1 cellular context compared by ENCODE assay signal in the genomic region with DNA sequence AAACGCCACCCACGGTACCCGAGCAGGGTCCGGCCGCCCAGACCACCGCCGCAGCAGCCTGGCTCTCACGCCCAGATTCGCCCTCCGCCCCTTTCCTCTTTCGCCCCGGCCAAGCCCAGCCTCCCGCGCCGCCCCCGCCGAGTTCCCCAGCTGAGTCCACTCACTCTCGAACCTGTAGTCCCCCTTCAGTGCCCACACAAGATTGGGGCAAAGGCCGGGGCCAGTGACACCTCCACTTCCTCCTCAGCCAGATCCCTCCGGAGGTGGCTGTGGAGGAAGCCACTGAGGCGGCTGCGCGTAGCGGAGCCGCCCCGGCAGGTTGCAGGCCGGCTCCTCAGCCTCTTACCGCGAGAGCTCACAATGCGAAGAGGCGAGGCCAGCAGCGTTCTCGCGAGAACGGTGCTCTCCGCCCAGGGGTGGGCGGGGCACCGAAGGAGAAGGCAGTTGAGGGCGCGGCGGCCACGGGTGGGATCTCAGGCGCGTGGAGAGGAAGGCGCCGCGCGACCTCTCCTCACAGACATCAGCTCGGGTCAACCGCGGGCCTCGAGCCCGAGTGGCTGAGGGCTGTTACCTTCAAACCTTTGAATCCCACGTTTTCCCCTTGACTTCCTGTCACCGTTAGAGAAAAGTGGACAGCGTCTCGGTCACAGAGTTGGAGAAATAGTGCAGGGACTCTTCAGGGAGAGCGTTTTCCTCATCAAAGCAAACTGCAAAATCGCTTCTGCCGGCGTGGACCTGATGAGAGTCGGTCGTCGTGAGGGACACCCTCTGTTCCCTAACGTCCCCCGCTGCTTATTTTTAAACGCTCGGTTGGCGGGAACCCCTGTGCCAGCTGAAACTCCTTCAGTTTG.
TF ChIP-seq lines count a peak whose summit lies in the region.

A gene (minus strand): TSS at position 295 of the 851 bp plus-strand sequence. CDS start 18,098 bp downstream, outside the sequence.

TF ChIP-seq in K562, 482 proteins besides CTCF, POLR2A, EP300 and RAD21 (continued from another document and continues in another):
- TF ChIP-seq, protein P1, sequence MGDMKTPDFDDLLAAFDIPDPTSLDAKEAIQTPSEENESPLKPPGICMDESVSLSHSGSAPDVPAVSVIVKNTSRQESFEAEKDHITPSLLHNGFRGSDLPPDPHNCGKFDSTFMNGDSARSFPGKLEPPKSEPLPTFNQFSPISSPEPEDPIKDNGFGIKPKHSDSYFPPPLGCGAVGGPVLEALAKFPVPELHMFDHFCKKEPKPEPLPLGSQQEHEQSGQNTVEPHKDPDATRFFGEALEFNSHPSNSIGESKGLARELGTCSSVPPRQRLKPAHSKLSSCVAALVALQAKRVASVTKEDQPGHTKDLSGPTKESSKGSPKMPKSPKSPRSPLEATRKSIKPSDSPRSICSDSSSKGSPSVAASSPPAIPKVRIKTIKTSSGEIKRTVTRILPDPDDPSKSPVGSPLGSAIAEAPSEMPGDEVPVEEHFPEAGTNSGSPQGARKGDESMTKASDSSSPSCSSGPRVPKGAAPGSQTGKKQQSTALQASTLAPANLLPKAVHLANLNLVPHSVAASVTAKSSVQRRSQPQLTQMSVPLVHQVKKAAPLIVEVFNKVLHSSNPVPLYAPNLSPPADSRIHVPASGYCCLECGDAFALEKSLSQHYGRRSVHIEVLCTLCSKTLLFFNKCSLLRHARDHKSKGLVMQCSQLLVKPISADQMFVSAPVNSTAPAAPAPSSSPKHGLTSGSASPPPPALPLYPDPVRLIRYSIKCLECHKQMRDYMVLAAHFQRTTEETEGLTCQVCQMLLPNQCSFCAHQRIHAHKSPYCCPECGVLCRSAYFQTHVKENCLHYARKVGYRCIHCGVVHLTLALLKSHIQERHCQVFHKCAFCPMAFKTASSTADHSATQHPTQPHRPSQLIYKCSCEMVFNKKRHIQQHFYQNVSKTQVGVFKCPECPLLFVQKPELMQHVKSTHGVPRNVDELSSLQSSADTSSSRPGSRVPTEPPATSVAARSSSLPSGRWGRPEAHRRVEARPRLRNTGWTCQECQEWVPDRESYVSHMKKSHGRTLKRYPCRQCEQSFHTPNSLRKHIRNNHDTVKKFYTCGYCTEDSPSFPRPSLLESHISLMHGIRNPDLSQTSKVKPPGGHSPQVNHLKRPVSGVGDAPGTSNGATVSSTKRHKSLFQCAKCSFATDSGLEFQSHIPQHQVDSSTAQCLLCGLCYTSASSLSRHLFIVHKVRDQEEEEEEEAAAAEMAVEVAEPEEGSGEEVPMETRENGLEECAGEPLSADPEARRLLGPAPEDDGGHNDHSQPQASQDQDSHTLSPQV (IDR thresholded peaks at IDR 0.05) = peak; percentile 53; the same call in 1 of the 2 replicates
- TF ChIP-seq CHD1 (IDR thresholded peaks at IDR 0.05; ENCODE audit: low read length) (no peak), ETV1 (tag; conservative IDR thresholded peaks at IDR 0.05; ENCODE audit: low read depth) (no peak), KLF10 (CRISPR knock-in tag; IDR thresholded peaks at IDR 0.05) (no peak), CBX5 (IDR thresholded peaks at IDR 0.05; ENCODE audit: borderline replicate concordance, low read depth) (no peak), HNRNPL (IDR thresholded peaks at IDR 0.05; ENCODE audit: low read depth, low read length) (no peak), CBFA2T3 (IDR thresholded peaks at IDR 0.05) (no peak), PHF20 (IDR thresholded peaks at IDR 0.05; ENCODE audit: partially characterized antibody) (peak; percentile 79), PTRF (tag; IDR thresholded peaks at IDR 0.05) (no peak), POU5F1 (IDR thresholded peaks at IDR 0.05; ENCODE audit: borderline replicate concordance, low read depth, low read length, partially characterized antibody) (no peak), TFAM (CRISPR knock-in tag; conservative IDR thresholded peaks at IDR 0.05) (no peak), NFIC (IDR thresholded peaks at IDR 0.05) (peak; percentile 64), EWSR1 (IDR thresholded peaks at IDR 0.05; ENCODE audit: borderline replicate concordance, low read depth, partially characterized antibody) (no peak), DPF2 (IDR thresholded peaks at IDR 0.05) (no peak), CHD2 (IDR thresholded peaks at IDR 0.05; ENCODE audit: low read depth, low read length) (peak; percentile 100), ZNF3 (CRISPR knock-in tag; IDR thresholded peaks at IDR 0.05) (no peak), GATAD2B (IDR thresholded peaks at IDR 0.05; ENCODE audit: borderline replicate concordance) (no peak), DDX20 (tag; IDR thresholded peaks at IDR 0.05; ENCODE audit: low read depth) (no peak), ZBTB17 (CRISPR knock-in tag; IDR thresholded peaks at IDR 0.05) (0 out of 2 replicates have a peak, but pooled peaks have one; percentile 68), HNRNPLL (IDR thresholded peaks at IDR 0.05; ENCODE audit: low read depth, low read length, poor library complexity, severe bottlenecking) (peak; percentile 23), CTBP1 (IDR thresholded peaks at IDR 0.05; ENCODE audit: borderline replicate concordance) (peak; percentile 78; the same call in 1 of the 2 replicates), U2AF2 (optimal IDR thresholded peaks at IDR 0.05; ENCODE audit: low read depth, low read length) (no peak), ZNF589 (CRISPR knock-in tag; IDR thresholded peaks at IDR 0.05; ENCODE audit: low read depth) (0 out of 2 replicates have a peak, but pooled peaks have one; percentile 27), SP2 (IDR thresholded peaks at IDR 0.05; ENCODE audit: extremely low read depth, low read depth, low read length, poor library complexity, severe bottlenecking) (no peak), ZNF507 (tag; conservative IDR thresholded peaks at IDR 0.05) (no peak), ZNF551 (CRISPR knock-in tag; IDR thresholded peaks at IDR 0.05) (no peak)
- TF ChIP-seq, protein P2, sequence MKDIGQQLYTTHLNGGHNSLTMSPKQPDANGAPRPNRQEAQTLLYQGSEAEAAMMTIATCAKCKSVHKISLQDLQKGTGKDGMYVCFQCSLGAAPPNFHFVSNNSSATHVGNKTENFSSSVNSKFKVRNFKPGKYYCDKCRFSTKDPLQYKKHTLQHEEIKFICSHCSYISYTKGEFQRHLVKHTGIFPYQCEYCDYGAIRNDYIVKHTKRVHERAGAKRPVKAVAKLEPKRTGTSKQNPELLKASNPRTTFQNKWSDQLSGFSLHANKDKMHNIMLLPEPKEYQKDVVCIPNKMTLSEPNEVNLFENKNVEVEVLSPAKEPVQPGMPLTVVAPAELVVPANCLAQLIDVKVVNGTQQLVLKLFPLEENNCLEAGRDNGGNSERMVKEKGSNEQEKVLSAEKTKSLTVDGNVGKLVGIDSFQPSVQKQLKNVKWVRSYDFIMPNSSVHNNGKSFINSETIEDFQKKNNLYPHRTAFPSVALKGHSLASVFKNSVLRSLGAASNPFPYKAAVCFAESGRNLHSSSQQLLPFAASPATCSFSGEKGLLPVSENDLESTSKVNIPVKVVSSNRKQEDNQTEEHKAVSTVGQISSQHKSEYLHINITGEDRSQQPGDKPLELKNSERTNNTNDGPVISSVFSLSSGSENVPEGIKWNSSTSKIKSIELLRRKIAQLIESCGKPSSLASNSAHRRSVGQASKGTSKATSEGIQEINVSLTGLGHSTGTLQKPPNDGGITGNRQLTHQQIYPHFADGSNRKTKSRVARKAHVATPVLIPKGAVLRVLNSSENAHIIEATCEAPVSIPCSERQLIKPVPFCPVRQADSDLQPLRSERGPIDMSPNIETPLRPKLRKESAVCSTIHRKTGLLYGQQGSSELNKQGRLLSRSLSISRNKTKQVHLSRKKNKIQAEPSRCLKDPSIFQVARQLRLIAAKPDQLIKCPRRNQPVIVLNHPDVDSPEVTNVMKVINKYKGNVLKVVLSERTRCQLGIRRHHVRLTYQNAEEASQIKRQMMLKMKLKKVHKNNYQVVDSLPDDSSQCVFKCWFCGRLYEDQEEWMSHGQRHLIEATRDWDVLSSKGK (CRISPR knock-in tag; IDR thresholded peaks at IDR 0.05) = no peak
- TF ChIP-seq, protein P3, sequence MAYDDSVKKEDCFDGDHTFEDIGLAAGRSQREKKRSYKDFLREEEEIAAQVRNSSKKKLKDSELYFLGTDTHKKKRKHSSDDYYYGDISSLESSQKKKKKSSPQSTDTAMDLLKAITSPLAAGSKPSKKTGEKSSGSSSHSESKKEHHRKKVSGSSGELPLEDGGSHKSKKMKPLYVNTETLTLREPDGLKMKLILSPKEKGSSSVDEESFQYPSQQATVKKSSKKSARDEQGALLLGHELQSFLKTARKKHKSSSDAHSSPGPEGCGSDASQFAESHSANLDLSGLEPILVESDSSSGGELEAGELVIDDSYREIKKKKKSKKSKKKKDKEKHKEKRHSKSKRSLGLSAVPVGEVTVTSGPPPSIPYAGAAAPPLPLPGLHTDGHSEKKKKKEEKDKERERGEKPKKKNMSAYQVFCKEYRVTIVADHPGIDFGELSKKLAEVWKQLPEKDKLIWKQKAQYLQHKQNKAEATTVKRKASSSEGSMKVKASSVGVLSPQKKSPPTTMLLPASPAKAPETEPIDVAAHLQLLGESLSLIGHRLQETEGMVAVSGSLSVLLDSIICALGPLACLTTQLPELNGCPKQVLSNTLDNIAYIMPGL (CRISPR knock-in tag; IDR thresholded peaks at IDR 0.05) = no peak
- TF ChIP-seq, protein P4, sequence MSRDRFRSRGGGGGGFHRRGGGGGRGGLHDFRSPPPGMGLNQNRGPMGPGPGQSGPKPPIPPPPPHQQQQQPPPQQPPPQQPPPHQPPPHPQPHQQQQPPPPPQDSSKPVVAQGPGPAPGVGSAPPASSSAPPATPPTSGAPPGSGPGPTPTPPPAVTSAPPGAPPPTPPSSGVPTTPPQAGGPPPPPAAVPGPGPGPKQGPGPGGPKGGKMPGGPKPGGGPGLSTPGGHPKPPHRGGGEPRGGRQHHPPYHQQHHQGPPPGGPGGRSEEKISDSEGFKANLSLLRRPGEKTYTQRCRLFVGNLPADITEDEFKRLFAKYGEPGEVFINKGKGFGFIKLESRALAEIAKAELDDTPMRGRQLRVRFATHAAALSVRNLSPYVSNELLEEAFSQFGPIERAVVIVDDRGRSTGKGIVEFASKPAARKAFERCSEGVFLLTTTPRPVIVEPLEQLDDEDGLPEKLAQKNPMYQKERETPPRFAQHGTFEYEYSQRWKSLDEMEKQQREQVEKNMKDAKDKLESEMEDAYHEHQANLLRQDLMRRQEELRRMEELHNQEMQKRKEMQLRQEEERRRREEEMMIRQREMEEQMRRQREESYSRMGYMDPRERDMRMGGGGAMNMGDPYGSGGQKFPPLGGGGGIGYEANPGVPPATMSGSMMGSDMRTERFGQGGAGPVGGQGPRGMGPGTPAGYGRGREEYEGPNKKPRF (IDR thresholded peaks at IDR 0.05; ENCODE audit: low read depth, low read length) = no peak
- TF ChIP-seq, protein P5, sequence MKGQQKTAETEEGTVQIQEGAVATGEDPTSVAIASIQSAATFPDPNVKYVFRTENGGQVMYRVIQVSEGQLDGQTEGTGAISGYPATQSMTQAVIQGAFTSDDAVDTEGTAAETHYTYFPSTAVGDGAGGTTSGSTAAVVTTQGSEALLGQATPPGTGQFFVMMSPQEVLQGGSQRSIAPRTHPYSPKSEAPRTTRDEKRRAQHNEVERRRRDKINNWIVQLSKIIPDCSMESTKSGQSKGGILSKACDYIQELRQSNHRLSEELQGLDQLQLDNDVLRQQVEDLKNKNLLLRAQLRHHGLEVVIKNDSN (CRISPR knock-in tag; IDR thresholded peaks at IDR 0.05) = 0 out of 2 replicates have a peak, but pooled peaks have one; percentile 46
- TF ChIP-seq, protein P6, sequence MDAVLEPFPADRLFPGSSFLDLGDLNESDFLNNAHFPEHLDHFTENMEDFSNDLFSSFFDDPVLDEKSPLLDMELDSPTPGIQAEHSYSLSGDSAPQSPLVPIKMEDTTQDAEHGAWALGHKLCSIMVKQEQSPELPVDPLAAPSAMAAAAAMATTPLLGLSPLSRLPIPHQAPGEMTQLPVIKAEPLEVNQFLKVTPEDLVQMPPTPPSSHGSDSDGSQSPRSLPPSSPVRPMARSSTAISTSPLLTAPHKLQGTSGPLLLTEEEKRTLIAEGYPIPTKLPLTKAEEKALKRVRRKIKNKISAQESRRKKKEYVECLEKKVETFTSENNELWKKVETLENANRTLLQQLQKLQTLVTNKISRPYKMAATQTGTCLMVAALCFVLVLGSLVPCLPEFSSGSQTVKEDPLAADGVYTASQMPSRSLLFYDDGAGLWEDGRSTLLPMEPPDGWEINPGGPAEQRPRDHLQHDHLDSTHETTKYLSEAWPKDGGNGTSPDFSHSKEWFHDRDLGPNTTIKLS (IDR thresholded peaks at IDR 0.05; ENCODE audit: borderline replicate concordance, low read depth) = peak; percentile 99
- TF ChIP-seq, protein P7, sequence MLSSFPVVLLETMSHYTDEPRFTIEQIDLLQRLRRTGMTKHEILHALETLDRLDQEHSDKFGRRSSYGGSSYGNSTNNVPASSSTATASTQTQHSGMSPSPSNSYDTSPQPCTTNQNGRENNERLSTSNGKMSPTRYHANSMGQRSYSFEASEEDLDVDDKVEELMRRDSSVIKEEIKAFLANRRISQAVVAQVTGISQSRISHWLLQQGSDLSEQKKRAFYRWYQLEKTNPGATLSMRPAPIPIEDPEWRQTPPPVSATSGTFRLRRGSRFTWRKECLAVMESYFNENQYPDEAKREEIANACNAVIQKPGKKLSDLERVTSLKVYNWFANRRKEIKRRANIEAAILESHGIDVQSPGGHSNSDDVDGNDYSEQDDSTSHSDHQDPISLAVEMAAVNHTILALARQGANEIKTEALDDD (IDR thresholded peaks at IDR 0.05) = peak; percentile 84
- TF ChIP-seq, protein P8, sequence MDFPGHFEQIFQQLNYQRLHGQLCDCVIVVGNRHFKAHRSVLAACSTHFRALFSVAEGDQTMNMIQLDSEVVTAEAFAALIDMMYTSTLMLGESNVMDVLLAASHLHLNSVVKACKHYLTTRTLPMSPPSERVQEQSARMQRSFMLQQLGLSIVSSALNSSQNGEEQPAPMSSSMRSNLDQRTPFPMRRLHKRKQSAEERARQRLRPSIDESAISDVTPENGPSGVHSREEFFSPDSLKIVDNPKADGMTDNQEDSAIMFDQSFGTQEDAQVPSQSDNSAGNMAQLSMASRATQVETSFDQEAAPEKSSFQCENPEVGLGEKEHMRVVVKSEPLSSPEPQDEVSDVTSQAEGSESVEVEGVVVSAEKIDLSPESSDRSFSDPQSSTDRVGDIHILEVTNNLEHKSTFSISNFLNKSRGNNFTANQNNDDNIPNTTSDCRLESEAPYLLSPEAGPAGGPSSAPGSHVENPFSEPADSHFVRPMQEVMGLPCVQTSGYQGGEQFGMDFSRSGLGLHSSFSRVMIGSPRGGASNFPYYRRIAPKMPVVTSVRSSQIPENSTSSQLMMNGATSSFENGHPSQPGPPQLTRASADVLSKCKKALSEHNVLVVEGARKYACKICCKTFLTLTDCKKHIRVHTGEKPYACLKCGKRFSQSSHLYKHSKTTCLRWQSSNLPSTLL (IDR thresholded peaks at IDR 0.05) = no peak
- TF ChIP-seq, protein P9, sequence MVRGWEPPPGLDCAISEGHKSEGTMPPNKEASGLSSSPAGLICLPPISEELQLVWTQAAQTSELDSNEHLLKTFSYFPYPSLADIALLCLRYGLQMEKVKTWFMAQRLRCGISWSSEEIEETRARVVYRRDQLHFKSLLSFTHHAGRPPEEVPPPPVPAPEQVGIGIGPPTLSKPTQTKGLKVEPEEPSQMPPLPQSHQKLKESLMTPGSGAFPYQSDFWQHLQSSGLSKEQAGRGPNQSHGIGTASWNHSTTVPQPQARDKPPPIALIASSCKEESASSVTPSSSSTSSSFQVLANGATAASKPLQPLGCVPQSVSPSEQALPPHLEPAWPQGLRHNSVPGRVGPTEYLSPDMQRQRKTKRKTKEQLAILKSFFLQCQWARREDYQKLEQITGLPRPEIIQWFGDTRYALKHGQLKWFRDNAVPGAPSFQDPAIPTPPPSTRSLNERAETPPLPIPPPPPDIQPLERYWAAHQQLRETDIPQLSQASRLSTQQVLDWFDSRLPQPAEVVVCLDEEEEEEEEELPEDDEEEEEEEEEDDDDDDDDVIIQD (CRISPR knock-in tag; IDR thresholded peaks at IDR 0.05) = no peak
- TF ChIP-seq, protein P10, sequence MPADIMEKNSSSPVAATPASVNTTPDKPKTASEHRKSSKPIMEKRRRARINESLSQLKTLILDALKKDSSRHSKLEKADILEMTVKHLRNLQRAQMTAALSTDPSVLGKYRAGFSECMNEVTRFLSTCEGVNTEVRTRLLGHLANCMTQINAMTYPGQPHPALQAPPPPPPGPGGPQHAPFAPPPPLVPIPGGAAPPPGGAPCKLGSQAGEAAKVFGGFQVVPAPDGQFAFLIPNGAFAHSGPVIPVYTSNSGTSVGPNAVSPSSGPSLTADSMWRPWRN (IDR thresholded peaks at IDR 0.05; ENCODE audit: low read depth) = no peak
